ENCODE assay signal across 9 cellular contexts in genomic region chr2:217713395-217714267, GRCh38.
DNase-seq lines count a peak whose midpoint lies in the region; ATAC-seq, FAIRE-seq and TF ChIP-seq lines count a peak whose summit lies in the region.
"Had no signal": no experiment of that assay in that cellular context is flagged by ENCODE, and none has a peak within 500 bp of the region (broad histone marks: within the 10 kb centered on the region; RNA-seq: fewer than 3 reads in every experiment).

No MANE protein-coding gene starts in this region.

- H3K36me3 ChIP-seq in pancreas = no peaks in the 10 kb centered on the region
- H3K36me3 ChIP-seq in thoracic aorta = peaks cover 12% of the 10 kb centered on the region

- TF ChIP-seq CTCF in NB4 (IDR thresholded peaks at IDR 0.05; ENCODE audit: low read depth, low read length) (peak; percentile 96), pancreas (IDR thresholded peaks at IDR 0.05) (peak; percentile 88 to 95 (median 91)), thoracic aorta (IDR thresholded peaks at IDR 0.05) (peak; percentile 97)

- 40 to 42% methylated on average over 16 of the region's 16 CpGs for WGBS in pancreas, 2 donors

- H3K4me3 ChIP-seq in NB4 (ENCODE audit: low read depth, low read length) (no peak overlapping the region), pancreas (no peak overlapping the region), thoracic aorta (no peak overlapping the region)

- intact Hi-C loops in Right ventricle myocardium superior (cut with DNase I) (loop anchor here (5.0 to 10.0 kb wide), 2 partner anchors 199 to 1031 kb away; no protein-coding TSS in a partner anchor), pancreas (cut with DNase I) (loop anchor here in 2 of 3 donors (5.0 to 10.0 kb wide), 3 partner anchors 56 to 1031 kb away; partner anchors contain the start of gene IGFBP5 (in 1 of the 2))

- no peaks in the 10 kb centered on the region for H3K27me3 ChIP-seq in pancreas
- no peaks in the 10 kb centered on the region for H3K27me3 ChIP-seq in thoracic aorta (replicated peaks; ENCODE audit: insufficient read depth)

- no peaks in the 10 kb centered on the region for H3K27me3 Mint-ChIP-seq in activated naive CD8-positive, alpha-beta T cell treated with anti-CD3 and anti-CD28 coated beads for 36 hours

- H3K36me3 Mint-ChIP-seq in activated naive CD8-positive, alpha-beta T cell treated with anti-CD3 and anti-CD28 coated beads for 36 hours = peaks cover 3% of the 10 kb centered on the region

- no peak overlapping the region for H3K27ac Mint-ChIP-seq in activated naive CD8-positive, alpha-beta T cell treated with anti-CD3 and anti-CD28 coated beads for 36 hours

- H3K27ac ChIP-seq in pancreas (no peak overlapping the region), thoracic aorta (peak overlapping the region; percentile 52 to 71)

- peak; percentile 70 for ATAC-seq in GM18909 (IDR thresholded peaks at IDR 0.05; ENCODE audit: poor library complexity, unreplicated experiment)
- ATAC-seq in Right ventricle myocardium superior (ENCODE audit: poor library complexity) = peak; percentile 91
- ATAC-seq in pancreas = peak; percentile 90 to 96 (median 95)
- peak; percentile 33 for ATAC-seq in thoracic aorta (ENCODE audit: insufficient number of reproducible peaks, low FRiP score, low read depth)

- FAIRE-seq in pancreas (lab: Jason Lieb, UNC) = no peak
- FAIRE-seq: G401.6 had no signal

- H3K4me1 ChIP-seq in pancreas (no peaks in the 10 kb centered on the region), thoracic aorta (ENCODE audit: control insufficient read depth in 1 of 2, low read depth in 2 of 2) (peaks cover 14 to 44% of the 10 kb centered on the region in 2 donors)

- H3K9me3 ChIP-seq in pancreas (no peaks in the 10 kb centered on the region), thoracic aorta (no peaks in the 10 kb centered on the region)

- H3K4me1 Mint-ChIP-seq in activated naive CD8-positive, alpha-beta T cell treated with anti-CD3 and anti-CD28 coated beads for 36 hours = peaks cover 7% of the 10 kb centered on the region

- no peak overlapping the region for H3K4me3 Mint-ChIP-seq in activated naive CD8-positive, alpha-beta T cell treated with anti-CD3 and anti-CD28 coated beads for 36 hours

- no peaks in the 10 kb centered on the region for H3K9me3 Mint-ChIP-seq in activated naive CD8-positive, alpha-beta T cell treated with anti-CD3 and anti-CD28 coated beads for 36 hours

- no peak for TF ChIP-seq POLR2A in NB4 (IDR thresholded peaks at IDR 0.05; ENCODE audit: extremely low read depth, insufficient read length)

- peak; percentile 65 for DNase-seq in 8988T
- DNase-seq in NB4 (ENCODE audit: low read depth) = peak; percentile 70
- peak; percentile 35 for DNase-seq in SKM-1 (lab: John Stamatoyannopoulos, UW; ENCODE audit: unreplicated experiment)
- peak; percentile 71 for DNase-seq in activated naive CD8-positive, alpha-beta T cell treated with anti-CD3 and anti-CD28 coated beads for 36 hours
- DNase-seq in Right ventricle myocardium superior = peak; percentile 84
- peak; percentile 46 to 90 (median 78) for DNase-seq in pancreas
- DNase-seq in thoracic aorta (ENCODE audit: low spot score) = peak; percentile 33

Comparison
In these comparisons a context has a peak if more than half of its experiments do, and no peak if none do; other contexts are left out.
1. DNase-seq: peak in every context shown above with its lines; median percentile 84 in Right ventricle myocardium superior; 78 in pancreas; 71 in activated naive CD8-positive, alpha-beta T cell treated with anti-CD3 and anti-CD28 coated beads for 36 hours; 70 in NB4; 65 in 8988T; 35 in SKM-1; 33 in thoracic aorta.
2. ATAC-seq: peak in every context shown above with its lines; median percentile 95 in pancreas; 91 in Right ventricle myocardium superior; 70 in GM18909; 33 in thoracic aorta.
3. H3K27ac ChIP-seq: peak in thoracic aorta (2 of 2); none in pancreas (0 of 4).
4. Peak in every context shown above with its lines, with median percentiles within 50 percentile points of each other: CTCF ChIP-seq.